18 cellular contexts compared by ENCODE assay signal in genomic region chr6:37332894-37333293, GRCh38. TPM values are rescaled to one million over a fixed set of nuclear protein-coding genes. Genes with fewer than 3 reads are reported as not detected.
DNase-seq lines count a peak whose midpoint lies in the region; ATAC-seq and TF ChIP-seq lines count a peak whose summit lies in the region.
"Had no signal": no experiment of that assay in that cellular context is flagged by ENCODE, and none has a peak within 500 bp of the region (broad histone marks: within the 10 kb centered on the region; RNA-seq: fewer than 3 reads in every experiment).

No MANE protein-coding gene starts in this region.

- peak overlapping the region; percentile 5 for H3K27ac Mint-ChIP-seq in activated CD8-positive, alpha-beta T cell treated with anti-CD3 and anti-CD28 coated beads for 36 hours
- no peak overlapping the region for H3K27ac Mint-ChIP-seq in activated CD8-positive, alpha-beta T cell treated with anti-CD3 and anti-CD28 coated beads, Interleukin-2, amount 10 ng/mL, durations not matched to agents 7 days and 5 days
- peak overlapping the region; percentile 33 for H3K27ac Mint-ChIP-seq in stimulated activated naive CD8-positive, alpha-beta T cell treated with anti-CD3 and anti-CD28 coated beads, Interleukin-15, Interleukin-2, amounts not matched to agents 100 ng/mL and 50 ng/mL, for 24 hours
- peak overlapping the region; percentile 44 for H3K27ac Mint-ChIP-seq in activated T-helper 2 cell treated with anti-CD3 and anti-CD28 coated beads, Interferon-gamma antibody, Interleukin-2, Interleukin-4, amounts not matched to agents 10 μg/mL and 5 μg/mL and 100 μg/mL, durations not matched to agents 14 hours and 24 hours and 36 hours
- peak overlapping the region in 1 of 2 donors; percentile 26 for H3K27ac Mint-ChIP-seq in stimulated activated naive CD8-positive, alpha-beta T cell treated with anti-CD3 and anti-CD28 coated beads, Interleukin-15, amount 100 ng/mL, for 72 hours
- H3K27ac Mint-ChIP-seq: GM23338, H9 had no signal

- ATAC-seq in activated CD8-positive, alpha-beta T cell treated with anti-CD3 and anti-CD28 coated beads for 36 hours = peak; percentile 42
- ATAC-seq in activated CD8-positive, alpha-beta T cell treated with anti-CD3 and anti-CD28 coated beads, Interleukin-2, amount 10 ng/mL, durations not matched to agents 7 days and 5 days = no peak
- ATAC-seq in stimulated activated naive CD8-positive, alpha-beta T cell treated with anti-CD3 and anti-CD28 coated beads, Interleukin-15, Interleukin-2, amounts not matched to agents 100 U/mL and 50 U/mL, for 24 hours = no peak
- peak; percentile 63 for ATAC-seq in stimulated activated naive CD8-positive, alpha-beta T cell treated with anti-CD3 and anti-CD28 coated beads, Interleukin-15, amount 100 ng/mL, for 72 hours
- ATAC-seq: GM23338, HCT116 had no signal

- H3K4me3 Mint-ChIP-seq in activated CD8-positive, alpha-beta T cell treated with anti-CD3 and anti-CD28 coated beads for 36 hours = no peak overlapping the region
- H3K4me3 Mint-ChIP-seq in activated CD8-positive, alpha-beta T cell treated with anti-CD3 and anti-CD28 coated beads, Interleukin-2, amount 10 ng/mL, durations not matched to agents 7 days and 5 days = no peak overlapping the region
- no peak overlapping the region for H3K4me3 Mint-ChIP-seq in stimulated activated naive CD8-positive, alpha-beta T cell treated with anti-CD3 and anti-CD28 coated beads, Interleukin-15, Interleukin-2, amounts not matched to agents 100 ng/mL and 50 ng/mL, for 24 hours
- no peak overlapping the region for H3K4me3 Mint-ChIP-seq in activated T-helper 2 cell treated with anti-CD3 and anti-CD28 coated beads, Interferon-gamma antibody, Interleukin-2, Interleukin-4, amounts not matched to agents 10 μg/mL and 5 μg/mL and 100 μg/mL, durations not matched to agents 14 hours and 24 hours and 36 hours (ENCODE audit: low read depth)
- H3K4me3 Mint-ChIP-seq in stimulated activated naive CD8-positive, alpha-beta T cell treated with anti-CD3 and anti-CD28 coated beads, Interleukin-15, amount 100 ng/mL, for 72 hours = no peak overlapping the region
- H3K4me3 Mint-ChIP-seq: CD4-positive, alpha-beta memory T cell; GM23338; H9 had no signal

- CTCF ChIA-PET in activated CD8-positive, alpha-beta T cell treated with anti-CD3 and anti-CD28 coated beads for 36 hours (lab: Charles Lee) = interaction anchor here (1.2 kb wide), 1 partner anchor 8 kb away, joined by 6 read pairs; no protein-coding TSS in a partner anchor
- CTCF ChIA-PET in activated CD8-positive, alpha-beta T cell treated with anti-CD3 and anti-CD28 coated beads, Interleukin-2, amount 10 ng/mL, durations not matched to agents 7 days and 5 days (lab: Charles Lee) = no interaction called here

- peaks cover 7% of the 10 kb centered on the region for H3K36me3 Mint-ChIP-seq in activated CD8-positive, alpha-beta T cell treated with anti-CD3 and anti-CD28 coated beads for 36 hours (ENCODE audit: low read depth)
- peaks cover 20% of the 10 kb centered on the region for H3K36me3 Mint-ChIP-seq in activated CD8-positive, alpha-beta T cell treated with anti-CD3 and anti-CD28 coated beads, Interleukin-2, amount 10 ng/mL, durations not matched to agents 7 days and 5 days (ENCODE audit: low read depth)
- H3K36me3 Mint-ChIP-seq in stimulated activated naive CD8-positive, alpha-beta T cell treated with anti-CD3 and anti-CD28 coated beads, Interleukin-15, Interleukin-2, amounts not matched to agents 100 ng/mL and 50 ng/mL, for 24 hours (ENCODE audit: low read depth) = peaks cover 14% of the 10 kb centered on the region
- peaks cover 22% of the 10 kb centered on the region for H3K36me3 Mint-ChIP-seq in activated T-helper 2 cell treated with anti-CD3 and anti-CD28 coated beads, Interferon-gamma antibody, Interleukin-2, Interleukin-4, amounts not matched to agents 10 μg/mL and 5 μg/mL and 100 μg/mL, durations not matched to agents 14 hours and 24 hours and 36 hours (ENCODE audit: low read depth)

- DNase-seq in activated CD8-positive, alpha-beta T cell treated with anti-CD3 and anti-CD28 coated beads for 36 hours = no peak
- no peak for DNase-seq in activated CD8-positive, alpha-beta T cell treated with anti-CD3 and anti-CD28 coated beads, Interleukin-2, amount 10 ng/mL, durations not matched to agents 7 days and 5 days
- no peak for DNase-seq in stimulated activated naive CD8-positive, alpha-beta T cell treated with anti-CD3 and anti-CD28 coated beads, Interleukin-15, Interleukin-2, amounts not matched to agents 100 U/mL and 50 U/mL, for 24 hours
- no peak for DNase-seq in activated T-helper 2 cell treated with anti-CD3 and anti-CD28 coated beads, Interferon-gamma antibody, Interleukin-2, Interleukin-4, amounts not matched to agents 10 μg/mL and 5 μg/mL and 100 μg/mL, durations not matched to agents 14 hours and 24 hours and 36 hours (ENCODE audit: low spot score)
- no peak for DNase-seq in stimulated activated naive CD8-positive, alpha-beta T cell treated with anti-CD3 and anti-CD28 coated beads, Interleukin-15, amount 100 ng/mL, for 72 hours
- DNase-seq in NCI-H1694 (lab: John Stamatoyannopoulos, UW) (no peak), NCI-H82 (lab: John Stamatoyannopoulos, UW) (no peak)
- DNase-seq: C1 segment of cervical spinal cord; Calu3; CD4-positive, alpha-beta memory T cell; COR-L47; DMS53; DMS79 treated with DMSO at 0.1 percent for 48 hours; GF-D8; H9 had no signal

- TF ChIP-seq CTCF in activated CD8-positive, alpha-beta T cell treated with anti-CD3 and anti-CD28 coated beads for 36 hours (IDR thresholded peaks at IDR 0.05) = no peak

- no peaks in the 10 kb centered on the region for H3K9me3 Mint-ChIP-seq in activated CD8-positive, alpha-beta T cell treated with anti-CD3 and anti-CD28 coated beads for 36 hours
- no peaks in the 10 kb centered on the region for H3K9me3 Mint-ChIP-seq in activated CD8-positive, alpha-beta T cell treated with anti-CD3 and anti-CD28 coated beads, Interleukin-2, amount 10 ng/mL, durations not matched to agents 7 days and 5 days (ENCODE audit: insufficient read depth)
- H3K9me3 Mint-ChIP-seq in stimulated activated naive CD8-positive, alpha-beta T cell treated with anti-CD3 and anti-CD28 coated beads, Interleukin-15, Interleukin-2, amounts not matched to agents 100 ng/mL and 50 ng/mL, for 24 hours = no peaks in the 10 kb centered on the region
- H3K9me3 Mint-ChIP-seq in activated T-helper 2 cell treated with anti-CD3 and anti-CD28 coated beads, Interferon-gamma antibody, Interleukin-2, Interleukin-4, amounts not matched to agents 10 μg/mL and 5 μg/mL and 100 μg/mL, durations not matched to agents 14 hours and 24 hours and 36 hours = no peaks in the 10 kb centered on the region
- H3K9me3 Mint-ChIP-seq in stimulated activated naive CD8-positive, alpha-beta T cell treated with anti-CD3 and anti-CD28 coated beads, Interleukin-15, amount 100 ng/mL, for 72 hours = no peaks in the 10 kb centered on the region
- H3K9me3 Mint-ChIP-seq: CD4-positive, alpha-beta memory T cell; GM23338; H9 had no signal

- intact Hi-C loops in activated CD8-positive, alpha-beta T cell treated with anti-CD3 and anti-CD28 coated beads for 36 hours (cut with micrococcal nuclease) = no loop called here
- intact Hi-C loops in activated T-helper 2 cell treated with anti-CD3 and anti-CD28 coated beads, Interferon-gamma antibody, Interleukin-2, Interleukin-4, amounts not matched to agents 10 μg/mL and 5 μg/mL and 100 μg/mL, durations not matched to agents 14 hours and 24 hours and 36 hours (cut with micrococcal nuclease) = no loop called here

- H3K4me1 Mint-ChIP-seq in activated CD8-positive, alpha-beta T cell treated with anti-CD3 and anti-CD28 coated beads for 36 hours (ENCODE audit: low read depth) = peaks cover 3% of the 10 kb centered on the region
- no peaks in the 10 kb centered on the region for H3K4me1 Mint-ChIP-seq in activated CD8-positive, alpha-beta T cell treated with anti-CD3 and anti-CD28 coated beads, Interleukin-2, amount 10 ng/mL, durations not matched to agents 7 days and 5 days (ENCODE audit: low read depth)
- H3K4me1 Mint-ChIP-seq in stimulated activated naive CD8-positive, alpha-beta T cell treated with anti-CD3 and anti-CD28 coated beads, Interleukin-15, Interleukin-2, amounts not matched to agents 100 ng/mL and 50 ng/mL, for 24 hours (ENCODE audit: low read depth) = no peaks in the 10 kb centered on the region
- peaks cover 6% of the 10 kb centered on the region for H3K4me1 Mint-ChIP-seq in activated T-helper 2 cell treated with anti-CD3 and anti-CD28 coated beads, Interferon-gamma antibody, Interleukin-2, Interleukin-4, amounts not matched to agents 10 μg/mL and 5 μg/mL and 100 μg/mL, durations not matched to agents 14 hours and 24 hours and 36 hours (ENCODE audit: low read depth)
- peaks cover 5% of the 10 kb centered on the region for H3K4me1 Mint-ChIP-seq in stimulated activated naive CD8-positive, alpha-beta T cell treated with anti-CD3 and anti-CD28 coated beads, Interleukin-15, amount 100 ng/mL, for 72 hours
- H3K4me1 Mint-ChIP-seq: CD4-positive, alpha-beta memory T cell; GM23338; H9 had no signal

- POLR2A ChIA-PET in activated CD8-positive, alpha-beta T cell treated with anti-CD3 and anti-CD28 coated beads for 36 hours (lab: Charles Lee) = interaction anchor here (0.6 kb wide), 1 partner anchor 1540 kb away, joined by 3 read pairs; no protein-coding TSS in a partner anchor
- POLR2A ChIA-PET in activated CD8-positive, alpha-beta T cell treated with anti-CD3 and anti-CD28 coated beads, Interleukin-2, amount 10 ng/mL, durations not matched to agents 7 days and 5 days (lab: Charles Lee) = no interaction called here

- no peaks in the 10 kb centered on the region for H3K27me3 Mint-ChIP-seq in activated CD8-positive, alpha-beta T cell treated with anti-CD3 and anti-CD28 coated beads for 36 hours
- H3K27me3 Mint-ChIP-seq in activated CD8-positive, alpha-beta T cell treated with anti-CD3 and anti-CD28 coated beads, Interleukin-2, amount 10 ng/mL, durations not matched to agents 7 days and 5 days (ENCODE audit: low read depth) = no peaks in the 10 kb centered on the region
- no peaks in the 10 kb centered on the region for H3K27me3 Mint-ChIP-seq in stimulated activated naive CD8-positive, alpha-beta T cell treated with anti-CD3 and anti-CD28 coated beads, Interleukin-15, Interleukin-2, amounts not matched to agents 100 ng/mL and 50 ng/mL, for 24 hours
- H3K27me3 Mint-ChIP-seq in activated T-helper 2 cell treated with anti-CD3 and anti-CD28 coated beads, Interferon-gamma antibody, Interleukin-2, Interleukin-4, amounts not matched to agents 10 μg/mL and 5 μg/mL and 100 μg/mL, durations not matched to agents 14 hours and 24 hours and 36 hours (ENCODE audit: low read depth) = no peaks in the 10 kb centered on the region
- H3K27me3 Mint-ChIP-seq in stimulated activated naive CD8-positive, alpha-beta T cell treated with anti-CD3 and anti-CD28 coated beads, Interleukin-15, amount 100 ng/mL, for 72 hours = no peaks in the 10 kb centered on the region
- H3K27me3 Mint-ChIP-seq: CD4-positive, alpha-beta memory T cell had no signal

RNA-seq across cellular contexts. Expression of gene RNF8, which starts 20.9 kb away (rescaled TPM):
- 10 to 100 TPM; 19.8 to 21.1 TPM for total RNA-seq in activated CD8-positive, alpha-beta T cell treated with anti-CD3 and anti-CD28 coated beads for 36 hours
- 10 to 100 TPM; 23.2 to 23.7 TPM for total RNA-seq in activated CD8-positive, alpha-beta T cell treated with anti-CD3 and anti-CD28 coated beads, Interleukin-2, amount 10 ng/mL, durations not matched to agents 7 days and 5 days
- 28.5 and 32.0 TPM in 2 replicates for total RNA-seq in activated T-helper 2 cell treated with anti-CD3 and anti-CD28 coated beads, Interferon-gamma antibody, Interleukin-2, Interleukin-4, amounts not matched to agents 10 μg/mL and 5 μg/mL and 100 μg/mL, durations not matched to agents 14 hours and 24 hours and 36 hours

Comparison
In these comparisons a context has a peak if more than half of its experiments do, and no peak if none do; other contexts are left out.
1. ATAC-seq: peak in activated CD8-positive, alpha-beta T cell treated with anti-CD3 and anti-CD28 coated beads for 36 hours (single experiment) and stimulated activated naive CD8-positive, alpha-beta T cell treated with anti-CD3 and anti-CD28 coated beads, Interleukin-15, amount 100 ng/mL, for 72 hours (single experiment); none in activated CD8-positive, alpha-beta T cell treated with anti-CD3 and anti-CD28 coated beads, Interleukin-2, amount 10 ng/mL, durations not matched to agents 7 days and 5 days (single experiment) and stimulated activated naive CD8-positive, alpha-beta T cell treated with anti-CD3 and anti-CD28 coated beads, Interleukin-15, Interleukin-2, amounts not matched to agents 100 U/mL and 50 U/mL, for 24 hours (single experiment).